ENCODE assay signal across 20 cellular contexts in genomic region chr4:26023191-26023972, GRCh38.
DNase-seq lines count a peak whose midpoint lies in the region; ATAC-seq, FAIRE-seq and TF ChIP-seq lines count a peak whose summit lies in the region.
"Had no signal": no experiment of that assay in that cellular context is flagged by ENCODE, and none has a peak within 500 bp of the region (broad histone marks: within the 10 kb centered on the region; RNA-seq: fewer than 3 reads in every experiment).

No MANE protein-coding gene starts in this region.

- H3K27me3 Mint-ChIP-seq in nephron (ENCODE audit: low read depth): no peaks in the 10 kb centered on the region

- H3K9me3 ChIP-seq in A549 (no peaks in the 10 kb centered on the region), thyroid gland (no peaks in the 10 kb centered on the region)
- H3K9me3 ChIP-seq: breast epithelium, esophagus squamous epithelium had no signal

- DNase-seq in A549 (ENCODE audit: low read depth in 1 of 2, low spot score in 1 of 2) (no peak), GM03348 (ENCODE audit: low spot score) (peak; percentile 44), cardiac fibroblast (ENCODE audit: low read depth in 2 of 2) (peak; percentile 27 to 36), thyroid gland (no peak)
- DNase-seq: activated CD4-positive, alpha-beta memory T cell treated with anti-CD3 and anti-CD28 coated beads for 36 hours; activated T-cell treated with anti-CD3 and anti-CD28 coated beads, Interleukin-2, amount 50 U/mL, for 4 hours; esophagus squamous epithelium; mesendoderm; NCI-H2171 treated with DMSO at 0.1 percent for 48 hours; NCI-H82; nephron progenitor cell; stimulated activated naive CD4-positive, alpha-beta T cell treated with Interleukin-2 at 50 U/mL for 16 hours had no signal

- H3K4me2 ChIP-seq in A549: peak overlapping the region; percentile 73

- TF ChIP-seq POLR2A in A549 (IDR thresholded peaks at IDR 0.05; ENCODE audit: low read length): no peak
- TF ChIP-seq POLR2A in thyroid gland (IDR thresholded peaks at IDR 0.05): no peak

- no peaks in the 10 kb centered on the region for H3K9me3 Mint-ChIP-seq in nephron
- H3K9me3 Mint-ChIP-seq: activated CD4-positive, alpha-beta memory T cell treated with anti-CD3 and anti-CD28 coated beads for 36 hours; activated T-cell treated with anti-CD3 and anti-CD28 coated beads, Interleukin-2, amount 50 U/mL, for 4 hours; nephron progenitor cell had no signal

- H3K36me3 Mint-ChIP-seq in nephron (ENCODE audit: low read depth): no peaks in the 10 kb centered on the region
- H3K36me3 Mint-ChIP-seq: activated CD4-positive, alpha-beta memory T cell treated with anti-CD3 and anti-CD28 coated beads for 36 hours; activated naive CD8-positive, alpha-beta T cell had no signal

- TF ChIP-seq CTCF in A549 (IDR thresholded peaks at IDR 0.05): no peak
- TF ChIP-seq CTCF in cardiac fibroblast (IDR thresholded peaks at IDR 0.05; ENCODE audit: low read depth, low read length): no peak
- no peak for TF ChIP-seq CTCF in nephron (IDR thresholded peaks at IDR 0.05; ENCODE audit: unreplicated experiment in 3 of 3)
- TF ChIP-seq CTCF in thyroid gland (IDR thresholded peaks at IDR 0.05): no peak

- H3K4me3 ChIP-seq in A549 (no peak overlapping the region), cardiac fibroblast (replicated peaks in 1 of 2; ENCODE audit: low read depth in 2 of 2, low read length in 2 of 2) (no peak overlapping the region), thyroid gland (replicated peaks in 1 of 3) (no peak overlapping the region)
- H3K4me3 ChIP-seq: breast epithelium, esophagus squamous epithelium had no signal

- H3K36me3 ChIP-seq in thyroid gland: no peaks in the 10 kb centered on the region
- H3K36me3 ChIP-seq: breast epithelium, esophagus squamous epithelium had no signal

- CTCF ChIA-PET in A549 (lab: Yijun Ruan, JAX): no interaction called here

- no peak for TF ChIP-seq RAD21 in A549 (conservative IDR thresholded peaks at IDR 0.05 in 1 of 2, IDR thresholded peaks at IDR 0.05 in 1 of 2)

- H3K4me1 ChIP-seq in A549 (peaks cover 15% of the 10 kb centered on the region), thyroid gland (peaks cover 9 to 27% of the 10 kb centered on the region in 2 donors)

- TF ChIP-seq EP300 in A549 (IDR thresholded peaks at IDR 0.05): no peak

- WGBS in A549 (ENCODE audit: missing lambda C conversion rate): 69% methylated on average over 11 of the region's 11 CpGs
- WGBS in thyroid gland, 2 donors: 66 to 80% methylated on average over 11 of the region's 11 CpGs

- no peak overlapping the region for H3K4me3 Mint-ChIP-seq in nephron
- H3K4me3 Mint-ChIP-seq: activated CD4-positive, alpha-beta memory T cell treated with anti-CD3 and anti-CD28 coated beads for 36 hours; activated naive CD8-positive, alpha-beta T cell; activated T-cell treated with anti-CD3 and anti-CD28 coated beads, Interleukin-2, amount 50 U/mL, for 4 hours; nephron progenitor cell had no signal

- intact Hi-C loops in thyroid gland (cut with DNase I): loop anchor here (10.0 kb wide), 1 partner anchor 311 kb away; no protein-coding TSS in a partner anchor

- ATAC-seq in A549 (peak; percentile 15 to 35; a peak in 3 of 6 replicates), HG03565 (IDR thresholded peaks at IDR 0.05; ENCODE audit: unreplicated experiment) (no peak), GM18517 (IDR thresholded peaks at IDR 0.05; ENCODE audit: unreplicated experiment) (no peak), GM18907 (IDR thresholded peaks at IDR 0.05; ENCODE audit: unreplicated experiment) (no peak)
- ATAC-seq: activated T-cell treated with anti-CD3 and anti-CD28 coated beads, Interleukin-2, amount 50 U/mL, for 4 hours had no signal

- no peaks in the 10 kb centered on the region for H3K27me3 ChIP-seq in thyroid gland
- H3K27me3 ChIP-seq: breast epithelium had no signal

- peak overlapping the region in 2 of 3 experiments; percentile 26 to 84 for H3K27ac Mint-ChIP-seq in nephron
- H3K27ac Mint-ChIP-seq: activated CD4-positive, alpha-beta memory T cell treated with anti-CD3 and anti-CD28 coated beads for 36 hours; activated naive CD8-positive, alpha-beta T cell; nephron progenitor cell had no signal

- no peak for FAIRE-seq in A549 (lab: Jason Lieb, UNC)
- FAIRE-seq: keratinocyte had no signal

- peaks cover 46% of the 10 kb centered on the region for H3K4me1 Mint-ChIP-seq in nephron

- POLR2A ChIA-PET in A549 (lab: Yijun Ruan, JAX): no interaction called here

- H3K27ac ChIP-seq in A549: no peak overlapping the region
- H3K27ac ChIP-seq in thyroid gland: no peak overlapping the region
- H3K27ac ChIP-seq: breast epithelium, RWPE1 had no signal

TF ChIP-seq in A549, 52 proteins besides CTCF, POLR2A, EP300 and RAD21:
- TF ChIP-seq REST (IDR thresholded peaks at IDR 0.05) (no peak), TFCP2L1 (CRISPR knock-in tag; IDR thresholded peaks at IDR 0.05) (no peak), NFE2L2 (conservative IDR thresholded peaks at IDR 0.05; ENCODE audit: low read length) (no peak), HEYL (CRISPR knock-in tag; IDR thresholded peaks at IDR 0.05) (no peak), CBX8 (IDR thresholded peaks at IDR 0.05) (no peak), ZSCAN20 (CRISPR knock-in tag; IDR thresholded peaks at IDR 0.05) (no peak), POLR2AphosphoS2 (conservative IDR thresholded peaks at IDR 0.05; ENCODE audit: low read length) (no peak)
- TF ChIP-seq, protein P1, sequence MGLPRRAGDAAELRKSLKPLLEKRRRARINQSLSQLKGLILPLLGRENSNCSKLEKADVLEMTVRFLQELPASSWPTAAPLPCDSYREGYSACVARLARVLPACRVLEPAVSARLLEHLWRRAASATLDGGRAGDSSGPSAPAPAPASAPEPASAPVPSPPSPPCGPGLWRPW (IDR thresholded peaks at IDR 0.05): no peak

Comparison
In these comparisons a context has a peak if more than half of its experiments do, and no peak if none do; other contexts are left out.
1. ATAC-seq: peak in A549 (2 of 2); none in HG03565 (single experiment), GM18517 (single experiment) and GM18907 (single experiment).
2. DNase-seq: peak in GM03348 (single experiment) and cardiac fibroblast (2 of 2); none in A549 (0 of 2) and thyroid gland (0 of 2).